In genomic region chr1:216750031-216750627, GRCh38 we compare ENCODE assay signal across 10 cellular contexts. TPM values are rescaled to one million over a fixed set of nuclear protein-coding genes. Genes with fewer than 3 reads are reported as not detected.
DNase-seq lines count a peak whose midpoint lies in the region; ATAC-seq and TF ChIP-seq lines count a peak whose summit lies in the region.
"Had no signal": no experiment of that assay in that cellular context is flagged by ENCODE, and none has a peak within 500 bp of the region (broad histone marks: within the 10 kb centered on the region; RNA-seq: fewer than 3 reads in every experiment).

No MANE protein-coding gene starts in this region.

- H3K9me3 ChIP-seq in Karpas-422 (ENCODE audit: low read length) (no peaks in the 10 kb centered on the region), OCI-LY3 (ENCODE audit: insufficient read depth, low read length) (no peaks in the 10 kb centered on the region), endodermal cell (ENCODE audit: control insufficient read depth, low read length) (no peaks in the 10 kb centered on the region)
- H3K9me3 ChIP-seq: BLaER1 treated with 17β-estradiol and CSF1 and Interleukin-3, amounts not matched to agents 10 nM and 100 nM had no signal

- H2AFZ ChIP-seq in Karpas-422 (ENCODE audit: low read length) (no peak overlapping the region), OCI-LY3 (ENCODE audit: low read depth, low read length) (no peak overlapping the region)

- DNase-seq in SIG-M5 treated with dmso at 0.1 percent for 504 hours (lab: John Stamatoyannopoulos, UW; ENCODE audit: unreplicated experiment), result peak; percentile 52
- no peak for DNase-seq in SIG-M5 (lab: John Stamatoyannopoulos, UW)
- peak; percentile 81 for DNase-seq in Karpas-422
- peak; percentile 78 for DNase-seq in endodermal cell
- DNase-seq in middle frontal gyrus (ENCODE audit: extremely low spot score, low spot score), result peak; percentile 70
- DNase-seq in activated CD4-positive, alpha-beta T cell treated with anti-CD3 and anti-CD28 coated beads for 48 hours, result no peak

- H3K4me2 ChIP-seq in Karpas-422 (ENCODE audit: low read depth, low read length, poor library complexity, severe bottlenecking), result no peak overlapping the region
- no peak overlapping the region for H3K4me2 ChIP-seq in OCI-LY3 (ENCODE audit: low read length)
- H3K4me2 ChIP-seq: BLaER1 treated with 17β-estradiol and CSF1 and Interleukin-3, amounts not matched to agents 10 nM and 100 nM had no signal

- H3K36me3 Mint-ChIP-seq in endodermal cell (ENCODE audit: low read depth), result no peaks in the 10 kb centered on the region
- H3K36me3 Mint-ChIP-seq: activated naive CD8-positive, alpha-beta T cell had no signal

- no peaks in the 10 kb centered on the region for H3K4me1 ChIP-seq in Karpas-422 (ENCODE audit: low read length)
- H3K4me1 ChIP-seq in OCI-LY3 (ENCODE audit: low read length), result no peaks in the 10 kb centered on the region
- peaks cover 4% of the 10 kb centered on the region for H3K4me1 ChIP-seq in endodermal cell (ENCODE audit: control insufficient read depth, insufficient read depth, low read length)
- H3K4me1 ChIP-seq: BLaER1 treated with 17β-estradiol and CSF1 and Interleukin-3, amounts not matched to agents 10 nM and 100 nM had no signal

- H3K27me3 ChIP-seq in Karpas-422 (ENCODE audit: low read length), result no peaks in the 10 kb centered on the region
- no peaks in the 10 kb centered on the region; the same call in 1 of the 2 replicates for H3K27me3 ChIP-seq in OCI-LY3 (ENCODE audit: low read depth, low read length)
- no peaks in the 10 kb centered on the region for H3K27me3 ChIP-seq in endodermal cell (ENCODE audit: control insufficient read depth, insufficient read depth, low read length, poor library complexity, severe bottlenecking)
- H3K27me3 ChIP-seq: BLaER1 treated with 17β-estradiol and CSF1 and Interleukin-3, amounts not matched to agents 10 nM and 100 nM had no signal

- H3K27ac Mint-ChIP-seq in endodermal cell, result no peak overlapping the region
- H3K27ac Mint-ChIP-seq: activated naive CD8-positive, alpha-beta T cell had no signal

- 1 to 14% methylated on average over 2 to 3 of the region's 3 CpGs for WGBS in endodermal cell (ENCODE audit: insufficient coverage in 1 of 2, insufficient read length in 1 of 2), 2 experiments

- H3K4me3 ChIP-seq in Karpas-422 (ENCODE audit: low read length) (no peak overlapping the region), OCI-LY3 (ENCODE audit: low read length) (no peak overlapping the region), endodermal cell (ENCODE audit: low read length) (no peak overlapping the region)
- H3K4me3 ChIP-seq: BLaER1 treated with 17β-estradiol and CSF1 and Interleukin-3, amounts not matched to agents 10 nM and 100 nM had no signal

- TF ChIP-seq CTCF in OCI-LY3 (IDR thresholded peaks at IDR 0.05; ENCODE audit: low read depth, low read length), result peak; percentile 63
- TF ChIP-seq CTCF in endodermal cell (conservative IDR thresholded peaks at IDR 0.05), result peak; percentile 84

- no peaks in the 10 kb centered on the region for H3K9me3 Mint-ChIP-seq in endodermal cell

- no peaks in the 10 kb centered on the region for H3K9me2 ChIP-seq in Karpas-422 (replicated peaks; ENCODE audit: insufficient read depth, low read length)

- peaks cover 12% of the 10 kb centered on the region for H3K4me1 Mint-ChIP-seq in endodermal cell

- H4K20me1 ChIP-seq in Karpas-422 (ENCODE audit: insufficient read depth, low read depth, low read length) (no peaks in the 10 kb centered on the region), OCI-LY3 (ENCODE audit: insufficient read depth, low read length) (no peaks in the 10 kb centered on the region)
- H4K20me1 ChIP-seq: BLaER1 treated with 17β-estradiol and CSF1 and Interleukin-3, amounts not matched to agents 10 nM and 100 nM had no signal

- H3K9ac ChIP-seq in Karpas-422 (ENCODE audit: low read length) (no peak overlapping the region), OCI-LY3 (ENCODE audit: low read length) (no peak overlapping the region), endodermal cell (ENCODE audit: extremely low read depth, low read length, poor library complexity, severe bottlenecking) (no peak overlapping the region)
- H3K9ac ChIP-seq: BLaER1 treated with 17β-estradiol and CSF1 and Interleukin-3, amounts not matched to agents 10 nM and 100 nM had no signal

- H3K36me3 ChIP-seq in Karpas-422 (ENCODE audit: insufficient read depth, low read length) (no peaks in the 10 kb centered on the region), OCI-LY3 (replicated peaks; ENCODE audit: low read depth, low read length) (no peaks in the 10 kb centered on the region), endodermal cell (ENCODE audit: control insufficient read depth, insufficient read depth, low read length) (no peaks in the 10 kb centered on the region)
- H3K36me3 ChIP-seq: BLaER1 treated with 17β-estradiol and CSF1 and Interleukin-3, amounts not matched to agents 10 nM and 100 nM had no signal

- peaks cover 3% of the 10 kb centered on the region for H3K27me3 Mint-ChIP-seq in endodermal cell (ENCODE audit: insufficient read depth)
- H3K27me3 Mint-ChIP-seq: activated naive CD8-positive, alpha-beta T cell had no signal

- no peak for ATAC-seq in HG03460 (IDR thresholded peaks at IDR 0.05; ENCODE audit: unreplicated experiment)

- H3K79me2 ChIP-seq in Karpas-422 (ENCODE audit: low read length), result no peaks in the 10 kb centered on the region
- no peaks in the 10 kb centered on the region for H3K79me2 ChIP-seq in OCI-LY3 (ENCODE audit: low read length)

- H3K27ac ChIP-seq in Karpas-422 (ENCODE audit: low read length) (no peak overlapping the region), OCI-LY3 (ENCODE audit: low read length) (no peak overlapping the region), endodermal cell (ENCODE audit: low read depth, low read length) (no peak overlapping the region)
- H3K27ac ChIP-seq: BLaER1 treated with 17β-estradiol and CSF1 and Interleukin-3, amounts not matched to agents 10 nM and 100 nM had no signal

- H3K4me3 Mint-ChIP-seq in endodermal cell, result no peak overlapping the region
- H3K4me3 Mint-ChIP-seq: activated naive CD8-positive, alpha-beta T cell had no signal

RNA-seq across cellular contexts. Expression of gene ESRRG, which starts 26.9 kb away (rescaled TPM):
- total RNA-seq in Karpas-422 (2014; rRNA removed; shearing (Covaris generic); ENCODE audit: low replicate concordance), result 0.15 TPM in 1 of 2 replicates, not detected in the other
- total RNA-seq in endodermal cell, result 1 to 10 TPM; 5.1 to 6.7 TPM
- polyA plus RNA-seq in endodermal cell (2013, experiment 1 of 2), result 2.1 TPM
- polyA plus RNA-seq in endodermal cell (2013, experiment 2 of 2), result 2.0 TPM

Comparison
In these comparisons a context has a peak if more than half of its experiments do, and no peak if none do; other contexts are left out.
1. DNase-seq: peak in SIG-M5 treated with dmso at 0.1 percent for 504 hours (single experiment), Karpas-422 (single experiment), endodermal cell (single experiment) and middle frontal gyrus (single experiment); none in SIG-M5 (single experiment) and activated CD4-positive, alpha-beta T cell treated with anti-CD3 and anti-CD28 coated beads for 48 hours (single experiment).